ENCODE assay signal across 1 cellular context in the genomic region with DNA sequence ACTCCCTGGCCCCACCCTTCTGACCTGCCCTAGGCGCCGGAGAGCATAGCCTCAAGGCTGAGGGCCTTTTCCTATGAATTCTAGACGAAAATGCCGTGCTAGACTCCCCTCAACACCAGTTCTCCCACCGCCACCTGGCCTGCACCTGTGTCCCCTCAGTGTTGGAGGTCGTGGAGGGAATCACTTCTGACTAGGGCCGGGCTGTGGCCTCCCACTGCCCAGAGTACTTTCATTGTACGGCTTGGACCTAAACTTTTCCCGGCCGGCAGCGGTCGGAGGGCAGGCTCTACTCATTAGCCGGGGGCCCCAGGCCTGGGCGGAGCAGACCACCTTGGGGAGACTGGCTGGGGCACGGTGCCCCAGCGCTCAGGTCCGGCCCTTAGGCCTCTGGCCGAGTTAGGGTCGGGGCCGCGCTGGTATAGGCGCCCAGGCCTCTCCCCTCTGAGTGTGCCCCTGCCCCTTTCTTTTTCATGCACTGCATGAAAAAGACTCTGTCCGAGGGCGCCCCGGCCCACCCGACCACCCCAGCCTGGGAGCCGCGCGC.
TF ChIP-seq lines count a peak whose summit lies in the region.

No MANE protein-coding gene starts in this region.

TF ChIP-seq in IMR-90, 13 proteins besides CTCF, POLR2A, EP300 and RAD21:
- TF ChIP-seq FOS (IDR thresholded peaks at IDR 0.05; ENCODE audit: low read depth, low read length) (no peak), MAFK (IDR thresholded peaks at IDR 0.05; ENCODE audit: low read depth, low read length) (no peak), RFX5 (IDR thresholded peaks at IDR 0.05; ENCODE audit: low read depth, low read length) (no peak), RCOR1 (IDR thresholded peaks at IDR 0.05; ENCODE audit: insufficient replicate concordance, low read length) (no peak), CEBPB (IDR thresholded peaks at IDR 0.05; ENCODE audit: low read depth, low read length) (no peak), NFE2L2 (IDR thresholded peaks at IDR 0.05; ENCODE audit: low read depth, low read length) (no peak), BHLHE40 (IDR thresholded peaks at IDR 0.05; ENCODE audit: low read depth, low read length) (no peak), CHD1 (IDR thresholded peaks at IDR 0.05; ENCODE audit: low read depth, low read length) (no peak), MXI1 (IDR thresholded peaks at IDR 0.05; ENCODE audit: borderline replicate concordance, low read depth, low read length) (no peak), ELK1 (IDR thresholded peaks at IDR 0.05; ENCODE audit: borderline replicate concordance, low read depth, low read length) (no peak), SMC3 (IDR thresholded peaks at IDR 0.05; ENCODE audit: low read depth, low read length) (no peak), MAZ (IDR thresholded peaks at IDR 0.05; ENCODE audit: borderline replicate concordance, low read depth, low read length) (no peak)
- TF ChIP-seq, protein P1, sequence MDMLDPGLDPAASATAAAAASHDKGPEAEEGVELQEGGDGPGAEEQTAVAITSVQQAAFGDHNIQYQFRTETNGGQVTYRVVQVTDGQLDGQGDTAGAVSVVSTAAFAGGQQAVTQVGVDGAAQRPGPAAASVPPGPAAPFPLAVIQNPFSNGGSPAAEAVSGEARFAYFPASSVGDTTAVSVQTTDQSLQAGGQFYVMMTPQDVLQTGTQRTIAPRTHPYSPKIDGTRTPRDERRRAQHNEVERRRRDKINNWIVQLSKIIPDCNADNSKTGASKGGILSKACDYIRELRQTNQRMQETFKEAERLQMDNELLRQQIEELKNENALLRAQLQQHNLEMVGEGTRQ (IDR thresholded peaks at IDR 0.05; ENCODE audit: low read depth, low read length) = no peak
